In the genomic region with DNA sequence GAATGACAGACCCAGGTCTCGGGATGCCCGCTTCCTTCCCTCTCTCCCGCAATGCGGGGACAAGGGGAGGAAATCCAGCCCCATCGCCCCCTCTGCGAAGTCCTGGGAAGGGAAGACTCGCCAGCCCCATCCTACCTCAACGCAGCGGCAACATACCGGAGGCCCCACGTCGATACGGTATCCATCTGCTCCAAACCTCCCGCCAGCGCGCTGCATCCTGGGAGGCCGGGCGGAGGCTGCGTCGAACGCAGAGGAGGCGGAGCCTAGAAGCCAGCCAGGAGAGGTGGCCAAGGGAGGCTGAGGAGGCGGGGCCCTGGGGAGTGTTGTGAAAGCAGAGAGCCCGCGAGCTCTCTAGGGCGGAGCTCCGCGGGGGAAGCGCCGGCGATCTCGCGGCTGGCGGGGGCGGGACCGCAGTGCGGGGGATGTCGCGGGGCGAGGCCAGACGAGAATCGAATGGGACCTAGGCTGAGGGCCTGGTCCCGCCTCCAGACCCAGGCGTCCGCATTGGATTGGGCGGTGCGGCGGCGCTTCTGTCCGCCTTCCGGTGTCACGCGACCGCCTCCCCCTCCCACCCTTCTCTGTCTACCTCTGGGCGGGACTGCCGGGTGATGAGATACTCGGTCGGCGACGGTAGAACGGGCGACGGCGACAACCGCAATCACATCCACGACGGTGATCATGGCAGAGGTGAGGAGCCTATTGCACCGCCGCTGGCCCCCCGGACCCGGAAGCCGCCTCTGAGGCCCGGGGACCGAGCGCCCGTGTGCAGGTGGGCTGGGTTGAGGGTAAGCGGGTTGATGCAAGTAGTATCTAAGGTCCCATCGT, we compare ENCODE assay signal across 8 cellular contexts. TPM values are rescaled to one million over a fixed set of nuclear protein-coding genes. Genes with fewer than 3 reads are reported as not detected.
DNase-seq lines count a peak whose midpoint lies in the region; ATAC-seq lines count a peak whose summit lies in the region.

A gene (minus strand): TSS at position 219 of the 825 bp plus-strand sequence. CDS start 7,559 bp downstream, outside the sequence.
A gene (plus strand): TSS at position 571 of the 825 bp plus-strand sequence. CDS start 108 bp downstream, at position 679.

- DNase-seq in COLO829 (ENCODE audit: low spot score): peak; percentile 89
- peak; percentile 81 for DNase-seq in HT-29 (ENCODE audit: low spot score)
- peak; percentile 90 for DNase-seq in NK-92 treated with Interleukin-12 subunit alpha and Interleukin-12 subunit beta, amount 100 ng/mL, for 24 hours (lab: John Stamatoyannopoulos, UW)
- peak; percentile 93 for DNase-seq in activated CD8-positive, alpha-beta memory T cell treated with anti-CD3 and anti-CD28 coated beads for 24 hours
- DNase-seq in effector CD8-positive, alpha-beta T cell (lab: John Stamatoyannopoulos, UW): peak; percentile 87
- peak; percentile 95 to 96 for DNase-seq in lung microvascular endothelial cell (ENCODE audit: low read depth in 2 of 2)
- DNase-seq in stimulated activated CD4-positive, alpha-beta T cell treated with anti-CD3 and anti-CD28 coated beads, TNF-alpha, amount 100 ng/mL, for 4 hours (ENCODE audit: low read depth in 3 of 3): peak; percentile 75 to 90 (median 87)

- ATAC-seq in GM21360 (IDR thresholded peaks at IDR 0.05; ENCODE audit: unreplicated experiment): peak; percentile 95

RNA-seq across cellular contexts. Expression of the first gene that starts in this region (rescaled TPM):
- total RNA-seq in HT-29 (2014; rRNA removed; shearing (Covaris generic)): 1.1 and 3.2 TPM in 2 replicates
- 1.8 and 2.4 TPM in 2 replicates for total RNA-seq in lung microvascular endothelial cell

RNA-seq across cellular contexts. Expression of the second gene that starts in this region (rescaled TPM):
- total RNA-seq in HT-29 (2014; rRNA removed; shearing (Covaris generic)): 4.0 and 6.0 TPM in 2 replicates
- total RNA-seq in lung microvascular endothelial cell: 5.4 and 6.9 TPM in 2 replicates

Comparison
In these comparisons a context has a peak if more than half of its experiments do, and no peak if none do; other contexts are left out.
1. Peak in every context shown above with its lines: DNase-seq and ATAC-seq.